8 cellular contexts compared by ENCODE assay signal in genomic region chr2:85243101-85244072, GRCh38.
DNase-seq lines count a peak whose midpoint lies in the region; ATAC-seq, FAIRE-seq and TF ChIP-seq lines count a peak whose summit lies in the region.

No MANE protein-coding gene starts in this region.

- H3K4me3 ChIP-seq in HUES48 (ENCODE audit: low read depth, low read length) (no peak overlapping the region), cardiac muscle cell (no peak overlapping the region), small intestine (ENCODE audit: low read depth in 1 of 2, low read length in 2 of 2) (no peak overlapping the region)
- no peak overlapping the region for H3K4me3 ChIP-seq in CD8-positive, alpha-beta memory T cell (ENCODE audit: low read length)

- H3K27ac ChIP-seq in HUES48 (ENCODE audit: low read depth, low read length), result peak overlapping the region; percentile 7
- no peak overlapping the region for H3K27ac ChIP-seq in cardiac muscle cell
- H3K27ac ChIP-seq in small intestine (ENCODE audit: low read depth in 1 of 2, low read length in 1 of 2), result no peak overlapping the region
- no peak overlapping the region for H3K27ac ChIP-seq in CD8-positive, alpha-beta memory T cell (ENCODE audit: low read depth, low read length)

- H3K4me1 Mint-ChIP-seq in CD14-positive monocyte, result peaks cover 8% of the 10 kb centered on the region
- peaks cover 87% of the 10 kb centered on the region for H3K4me1 Mint-ChIP-seq in WTC11
- no peaks in the 10 kb centered on the region for H3K4me1 Mint-ChIP-seq in CD8-positive, alpha-beta memory T cell

- H3K4me3 Mint-ChIP-seq in CD14-positive monocyte, result no peak overlapping the region
- no peak overlapping the region for H3K4me3 Mint-ChIP-seq in WTC11
- H3K4me3 Mint-ChIP-seq in CD8-positive, alpha-beta memory T cell, result no peak overlapping the region

- ATAC-seq in WTC11, result peak; percentile 56
- ATAC-seq in HG03139 (IDR thresholded peaks at IDR 0.05; ENCODE audit: unreplicated experiment), result no peak

- intact Hi-C loops in CD14-positive monocyte (cut with micrococcal nuclease), result no loop called here

- H3K9me3 Mint-ChIP-seq in CD14-positive monocyte, result peaks cover 0 to 5% (median 0%) of the 10 kb centered on the region in 7 donors
- no peaks in the 10 kb centered on the region for H3K9me3 Mint-ChIP-seq in WTC11
- H3K9me3 Mint-ChIP-seq in CD8-positive, alpha-beta memory T cell, result no peaks in the 10 kb centered on the region

- no peak for FAIRE-seq in small intestine (lab: Jason Lieb, UNC)

- H3K9ac ChIP-seq in HUES48 (ENCODE audit: low read depth, low read length), result no peak overlapping the region

- H3K36me3 ChIP-seq in HUES48 (ENCODE audit: control insufficient read depth, insufficient read depth, low read length), result 0 out of 2 replicates have a peak, but pooled peaks cover 3% of the 10 kb centered on the region
- no peaks in the 10 kb centered on the region for H3K36me3 ChIP-seq in cardiac muscle cell
- no peaks in the 10 kb centered on the region for H3K36me3 ChIP-seq in small intestine (ENCODE audit: control insufficient read depth in 2 of 2, insufficient read depth in 2 of 2, low read length in 2 of 2)
- no peaks in the 10 kb centered on the region for H3K36me3 ChIP-seq in CD8-positive, alpha-beta memory T cell (ENCODE audit: insufficient read depth, low read length)

- WGBS in small intestine, 3 donors, result 60 to 69% (median 67%) methylated on average over 24 of the region's 24 CpGs

- H3K27ac Mint-ChIP-seq in CD14-positive monocyte (no peak overlapping the region), WTC11 (peak overlapping the region; percentile 67)
- no peak overlapping the region for H3K27ac Mint-ChIP-seq in CD8-positive, alpha-beta memory T cell

- H3K27me3 ChIP-seq in HUES48 (ENCODE audit: control insufficient read depth, insufficient read depth, low read length), result no peaks in the 10 kb centered on the region
- H3K27me3 ChIP-seq in cardiac muscle cell, result no peaks in the 10 kb centered on the region
- H3K27me3 ChIP-seq in small intestine (ENCODE audit: control insufficient read depth in 2 of 2, insufficient read depth in 2 of 2, low read length in 2 of 2), result no peaks in the 10 kb centered on the region
- no peaks in the 10 kb centered on the region for H3K27me3 ChIP-seq in CD8-positive, alpha-beta memory T cell (ENCODE audit: insufficient read depth, low read length, poor library complexity, severe bottlenecking)

- H3K36me3 Mint-ChIP-seq in CD14-positive monocyte (no peaks in the 10 kb centered on the region), WTC11 (peaks cover 6% of the 10 kb centered on the region; the same call in 1 of the 2 replicates)
- no peaks in the 10 kb centered on the region for H3K36me3 Mint-ChIP-seq in CD8-positive, alpha-beta memory T cell

- peaks cover 9 to 17% (median 10%) of the 10 kb centered on the region in 3 donors for H3K27me3 Mint-ChIP-seq in CD14-positive monocyte (ENCODE audit: low read depth in 3 of 3)
- H3K27me3 Mint-ChIP-seq in WTC11 (ENCODE audit: low read depth), result no peaks in the 10 kb centered on the region
- H3K27me3 Mint-ChIP-seq in CD8-positive, alpha-beta memory T cell, result peaks cover 6 to 35% of the 10 kb centered on the region in 2 donors

- H3K4me1 ChIP-seq in HUES48 (ENCODE audit: control insufficient read depth, insufficient read depth, low read length) (peaks cover 54% of the 10 kb centered on the region), cardiac muscle cell (ENCODE audit: low read depth) (peaks cover 31% of the 10 kb centered on the region), small intestine (ENCODE audit: control insufficient read depth in 2 of 2, insufficient read depth in 1 of 2, low read depth in 1 of 2, low read length in 1 of 2) (peaks cover 0 to 3% of the 10 kb centered on the region in 2 donors)
- no peaks in the 10 kb centered on the region for H3K4me1 ChIP-seq in CD8-positive, alpha-beta memory T cell (ENCODE audit: insufficient read depth, low read length)

- DNase-seq in CD14-positive monocyte (ENCODE audit: low spot score), result no peak
- DNase-seq in WTC11 (ENCODE audit: low spot score), result peak; percentile 77
- peak; percentile 46 to 60 for DNase-seq in cardiac muscle cell (ENCODE audit: low read depth in 1 of 2, low spot score in 1 of 2)
- DNase-seq in small intestine, result peak; percentile 31
- no peak for DNase-seq in COLO829 (ENCODE audit: low spot score)
- DNase-seq in CD8-positive, alpha-beta memory T cell, result no peak

- POLR2A ChIA-PET in WTC11 (lab: Charles Lee), result interaction anchor here (1.1 to 2.7 kb wide), 2 partner anchors 13 to 111 kb away, joined by 3 to 9 read pairs; no protein-coding TSS in a partner anchor
- POLR2A ChIA-PET in CD8-positive, alpha-beta memory T cell (lab: Charles Lee), result no interaction called here

- H3K9me3 ChIP-seq in HUES48 (ENCODE audit: control insufficient read depth, insufficient read depth, low read length), result no peaks in the 10 kb centered on the region
- H3K9me3 ChIP-seq in cardiac muscle cell (ENCODE audit: low read depth), result no peaks in the 10 kb centered on the region
- H3K9me3 ChIP-seq in small intestine (ENCODE audit: control insufficient read depth, low read depth), result no peaks in the 10 kb centered on the region
- no peaks in the 10 kb centered on the region for H3K9me3 ChIP-seq in CD8-positive, alpha-beta memory T cell (ENCODE audit: low read length)

- TF ChIP-seq CTCF in CD14-positive monocyte (IDR thresholded peaks at IDR 0.05) (peak; percentile 56), WTC11 (IDR thresholded peaks at IDR 0.05) (peak; percentile 53; the same call in 1 of the 2 replicates), cardiac muscle cell (IDR thresholded peaks at IDR 0.05; ENCODE audit: low read depth, low read length) (peak; percentile 51)

- CTCF ChIA-PET in WTC11 (lab: Charles Lee), result interaction anchor here (0.6 to 4.3 kb wide), 29 partner anchors 8 to 274 kb away, joined by 3 to 41 read pairs (median 4); partner anchors contain the start of gene TCF7L1
- CTCF ChIA-PET in CD8-positive, alpha-beta memory T cell (lab: Charles Lee), result no interaction called here

TF ChIP-seq in WTC11, 78 proteins besides CTCF, POLR2A, EP300 and RAD21:
- TF ChIP-seq TEAD4 (CRISPR knock-in tag; IDR thresholded peaks at IDR 0.05), result no peak
- TF ChIP-seq SP1 (CRISPR knock-in tag; conservative IDR thresholded peaks at IDR 0.05), result peak; percentile 55; the same call in 1 of the 2 replicates
- TF ChIP-seq FOXP1 (CRISPR knock-in tag; IDR thresholded peaks at IDR 0.05; ENCODE audit: borderline replicate concordance), result 0 out of 2 replicates have a peak, but pooled peaks have one; percentile 14
- 0 out of 2 replicates have a peak, but pooled peaks have one; percentile 47 for TF ChIP-seq MAX (CRISPR knock-in tag; IDR thresholded peaks at IDR 0.05)
TF ChIP-seq in WTC11: peak in this region for 3.

Comparison
In these comparisons a context has a peak if more than half of its experiments do, and no peak if none do; other contexts are left out.
1. DNase-seq: peak in WTC11 (single experiment), cardiac muscle cell (2 of 2) and small intestine (single experiment); none in CD14-positive monocyte (single experiment), COLO829 (single experiment) and CD8-positive, alpha-beta memory T cell (0 of 5).
2. Peak in every context shown above with its lines, with median percentiles within 50 percentile points of each other: CTCF ChIP-seq.